ENCODE assay signal across 12 cellular contexts in the genomic region with DNA sequence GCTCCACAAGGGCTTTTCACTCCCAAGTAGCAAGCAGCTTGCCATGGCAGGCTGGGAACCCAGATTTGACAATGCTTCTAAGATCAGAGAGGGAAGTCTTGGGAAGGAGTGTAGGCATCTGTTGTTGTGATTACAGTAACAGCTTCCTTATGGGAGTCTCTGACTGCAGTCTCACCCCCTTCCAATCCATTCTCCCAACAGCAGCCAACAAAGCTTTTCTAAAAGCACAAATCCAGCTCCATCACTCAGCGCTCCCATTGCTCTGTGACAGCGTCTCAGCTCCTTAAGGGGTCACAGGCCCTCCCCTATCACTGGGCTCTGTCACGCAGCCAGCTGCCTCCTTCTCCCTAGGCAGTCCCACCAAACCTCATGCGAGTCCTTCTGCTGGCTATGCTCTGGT. TPM values are rescaled to one million over a fixed set of nuclear protein-coding genes. Genes with fewer than 3 reads are reported as not detected.
DNase-seq lines count a peak whose midpoint lies in the region; ATAC-seq and TF ChIP-seq lines count a peak whose summit lies in the region.
"Had no signal": no experiment of that assay in that cellular context is flagged by ENCODE, and none has a peak within 500 bp of the region (broad histone marks: within the 10 kb centered on the region; RNA-seq: fewer than 3 reads in every experiment).

No MANE protein-coding gene starts in this region.

- TF ChIP-seq CTCF in cardiac fibroblast (IDR thresholded peaks at IDR 0.05; ENCODE audit: low read depth, low read length), result no peak
- TF ChIP-seq CTCF in endothelial cell (IDR thresholded peaks at IDR 0.05; ENCODE audit: unreplicated experiment), result no peak

- H3K27me3 ChIP-seq in right cardiac atrium (ENCODE audit: control insufficient read depth, insufficient read depth), result no peaks in the 10 kb centered on the region

- no peaks in the 10 kb centered on the region for H3K27me3 Mint-ChIP-seq in endothelial cell (ENCODE audit: unreplicated experiment)

- 23% methylated on average over 4 of the region's 4 CpGs for WGBS in right cardiac atrium

- H3K27ac ChIP-seq in right cardiac atrium (ENCODE audit: low read length) (peak overlapping the region; percentile 82), skin epidermis (peak overlapping the region in 17 of 21 experiments; percentile 8 to 90 (median 68))

- H3K4me3 ChIP-seq in cardiac fibroblast (replicated peaks in 1 of 2; ENCODE audit: low read depth in 2 of 2, low read length in 2 of 2) (peak overlapping the region in 1 of 2 donors; percentile 18), right cardiac atrium (ENCODE audit: low read length) (no peak overlapping the region), skin epidermis (no peak overlapping the region)

- peak; percentile 45 to 50 for ATAC-seq in right cardiac atrium
- no peak for ATAC-seq in HG02610 (IDR thresholded peaks at IDR 0.05; ENCODE audit: unreplicated experiment)

- H3K4me1 ChIP-seq in right cardiac atrium (ENCODE audit: control insufficient read depth, insufficient read depth, low read length), result peaks cover 15% of the 10 kb centered on the region

- peaks cover 20% of the 10 kb centered on the region for H3K4me1 Mint-ChIP-seq in endothelial cell (ENCODE audit: unreplicated experiment)
- H3K4me1 Mint-ChIP-seq: CD8-positive, alpha-beta memory T cell had no signal

- H3K9me3 Mint-ChIP-seq in endothelial cell (ENCODE audit: unreplicated experiment), result no peaks in the 10 kb centered on the region
- H3K9me3 Mint-ChIP-seq: CD8-positive, alpha-beta memory T cell had no signal

- H3K36me3 Mint-ChIP-seq in endothelial cell (ENCODE audit: low read depth, unreplicated experiment), result no peaks in the 10 kb centered on the region
- H3K36me3 Mint-ChIP-seq: CD8-positive, alpha-beta memory T cell had no signal

- no peaks in the 10 kb centered on the region for H3K9me3 ChIP-seq in right cardiac atrium (ENCODE audit: control insufficient read depth, low read length)

- peak; percentile 58 for DNase-seq in ELF-1 (ENCODE audit: low read depth, low spot score)
- peak; percentile 60 to 68 for DNase-seq in cardiac fibroblast (ENCODE audit: low read depth in 2 of 2)
- DNase-seq in right cardiac atrium, result peak; percentile 38 to 77 (median 77)
- no peak for DNase-seq in NCI-H1417 (lab: John Stamatoyannopoulos, UW)
- no peak for DNase-seq in foreskin melanocyte
- no peak for DNase-seq in endothelial cell (ENCODE audit: low spot score)
- DNase-seq: activated CD4-positive, CD25-positive, alpha-beta regulatory T cell; activated naive CD4-positive, alpha-beta T cell treated with anti-CD3 and anti-CD28 coated beads, Interleukin-2, amount 50 U/mL, for 16 hours; CD8-positive, alpha-beta memory T cell; NCI-H2081 had no signal

- H3K27ac Mint-ChIP-seq in endothelial cell (ENCODE audit: unreplicated experiment), result no peak overlapping the region

- intact Hi-C loops in right cardiac atrium (cut with DNase I), result loop anchor here in 2 of 4 donors (10.0 kb wide), 1 partner anchor 58 kb away; no protein-coding TSS in a partner anchor

- no peak overlapping the region for H3K4me3 Mint-ChIP-seq in endothelial cell (ENCODE audit: unreplicated experiment)
- H3K4me3 Mint-ChIP-seq: CD8-positive, alpha-beta memory T cell had no signal

RNA-seq across cellular contexts. Expression of gene IGFBP7, which starts 7.1 kb away (rescaled TPM):
- total RNA-seq in right cardiac atrium, result 100 to 1,000 TPM; 813 to 983 (median 905) TPM
- polyA plus RNA-seq in right cardiac atrium, result 809 TPM
- 7.6 TPM for total RNA-seq in endothelial cell (ENCODE audit: unreplicated experiment)
- total RNA-seq: CD8-positive, alpha-beta memory T cell had no signal
- polyA plus RNA-seq: CD8-positive, alpha-beta memory T cell had no signal

Comparison
In these comparisons a context has a peak if more than half of its experiments do, and no peak if none do; other contexts are left out.
1. DNase-seq: peak in ELF-1 (single experiment), cardiac fibroblast (2 of 2) and right cardiac atrium (3 of 3); none in NCI-H1417 (0 of 3), foreskin melanocyte (single experiment) and endothelial cell (single experiment).
2. RNA of gene IGFBP7, which starts 7.1 kb away (total RNA-seq): 813 to 983 TPM in right cardiac atrium; 7.6 TPM in endothelial cell (single experiment); every median in the first group is over 10 times any median in the second.